In genomic region chr20:50646483-50646996, GRCh38 we compare ENCODE assay signal across 11 cellular contexts. TPM values are rescaled to one million over a fixed set of nuclear protein-coding genes. Genes with fewer than 3 reads are reported as not detected.
A peak's percentile ranks its signal among the peaks of the same experiment; 100 is the strongest.
DNase-seq lines count a peak whose midpoint lies in the region; ATAC-seq and TF ChIP-seq lines count a peak whose summit lies in the region.
"Had no signal": no experiment of that assay in that cellular context is flagged by ENCODE, and none has a peak within 500 bp of the region (broad histone marks: within the 10 kb centered on the region; RNA-seq: fewer than 3 reads in every experiment).

No MANE protein-coding gene starts in this region.

- H3K36me3 Mint-ChIP-seq in effector memory CD8-positive, alpha-beta T cell (ENCODE audit: insufficient read depth), result no peaks in the 10 kb centered on the region

- H3K27me3 Mint-ChIP-seq in effector memory CD8-positive, alpha-beta T cell, result peaks cover 14 to 49% of the 10 kb centered on the region in 2 donors

- no peak overlapping the region for H4K91ac ChIP-seq in neuronal stem cell (ENCODE audit: low read depth, low read length, poor library complexity)

- H3K4me1 ChIP-seq in adrenal gland (replicated peaks in 1 of 2) (peaks cover 10% of the 10 kb centered on the region in 2 donors), heart right ventricle (peaks cover 0 to 35% (median 19%) of the 10 kb centered on the region in 9 donors), stomach smooth muscle (ENCODE audit: control insufficient read depth, insufficient read depth, low read length) (peaks cover 15% of the 10 kb centered on the region), neuronal stem cell (ENCODE audit: control insufficient read depth in 2 of 2, insufficient read depth in 1 of 2, low read depth in 1 of 2, low read length in 2 of 2) (peaks cover 9 to 14% of the 10 kb centered on the region in 2 donors)

- H2AK5ac ChIP-seq in neuronal stem cell (ENCODE audit: low read depth, low read length), result no peak overlapping the region

- H2BK15ac ChIP-seq in neuronal stem cell (ENCODE audit: low read length), result no peak overlapping the region

- peak overlapping the region in 3 of 5 donors; percentile 55 to 88 (median 65) for H3K27ac ChIP-seq in adrenal gland
- H3K27ac ChIP-seq in heart right ventricle, result peak overlapping the region in 9 of 10 donors; percentile 8 to 77 (median 66)
- peak overlapping the region; percentile 79 for H3K27ac ChIP-seq in stomach smooth muscle (ENCODE audit: low read length)
- no peak overlapping the region for H3K27ac ChIP-seq in neuronal stem cell (replicated peaks; ENCODE audit: low read length)

- H3K9me3 ChIP-seq in adrenal gland (replicated peaks in 1 of 3), result no peaks in the 10 kb centered on the region
- peaks cover 0 to 10% (median 0%) of the 10 kb centered on the region in 11 donors for H3K9me3 ChIP-seq in heart right ventricle
- H3K9me3 ChIP-seq in stomach smooth muscle (ENCODE audit: control insufficient read depth in 2 of 2, low read length in 2 of 2), result no peaks in the 10 kb centered on the region
- H3K9me3 ChIP-seq in neuronal stem cell (replicated peaks in 1 of 2; ENCODE audit: control insufficient read depth in 2 of 2, insufficient read depth in 1 of 2, low read depth in 1 of 2, low read length in 2 of 2), result peaks cover 4 to 7% of the 10 kb centered on the region in 2 donors
- H3K9me3 ChIP-seq: upper lobe of left lung had no signal

- no peak overlapping the region for H2BK120ac ChIP-seq in neuronal stem cell (ENCODE audit: low read depth, low read length)

- 43 to 84% (median 77%) methylated on average over 1 of the region's 1 CpG for WGBS in adrenal gland, 4 donors
- 50 to 61% methylated on average over 1 of the region's 1 CpG for WGBS in heart right ventricle, 2 donors
- WGBS in neuronal stem cell (ENCODE audit: extremely low coverage in 2 of 2, insufficient read length in 2 of 2, insufficient replicate concordance in 1 of 2), 2 donors, result no CpG with 5 or more reads among the region's 1 CpG

- no peak overlapping the region for H2AFZ ChIP-seq in neuronal stem cell (ENCODE audit: low read length)

- ATAC-seq in heart right ventricle, result peak in 4 of 8 donors; percentile 27 to 58 (median 32)
- ATAC-seq in effector memory CD8-positive, alpha-beta T cell (replicated peaks), result no peak
- ATAC-seq: activated CD4-positive, CD25-positive, alpha-beta regulatory T cell treated with anti-CD3 and anti-CD28 coated beads, Interleukin-2, amount 50 U/mL, for 24 hours; GM12878 had no signal

- no peak overlapping the region for H4K8ac ChIP-seq in neuronal stem cell (ENCODE audit: low read depth, low read length)

- DNase-seq in adrenal gland (no peak), heart right ventricle (no peak), GOT3 (lab: John Stamatoyannopoulos, UW) (no peak), neuronal stem cell (ENCODE audit: low spot score) (no peak), medulla oblongata (ENCODE audit: extremely low spot score) (no peak)
- no peak for DNase-seq in effector memory CD8-positive, alpha-beta T cell
- DNase-seq: upper lobe of left lung had no signal

- no peak for TF ChIP-seq POLR2A in adrenal gland (IDR thresholded peaks at IDR 0.05)

- intact Hi-C loops in adrenal gland (cut with DNase I) (no loop called here), heart right ventricle (cut with DNase I) (no loop called here)

- no peaks in the 10 kb centered on the region for H3K36me3 ChIP-seq in adrenal gland (replicated peaks in 1 of 2)
- no peaks in the 10 kb centered on the region for H3K36me3 ChIP-seq in heart right ventricle
- no peaks in the 10 kb centered on the region for H3K36me3 ChIP-seq in stomach smooth muscle (ENCODE audit: control insufficient read depth in 2 of 2, insufficient read depth in 2 of 2, low read length in 2 of 2)
- no peaks in the 10 kb centered on the region for H3K36me3 ChIP-seq in neuronal stem cell (replicated peaks in 1 of 2; ENCODE audit: control insufficient read depth in 2 of 2, insufficient read depth in 2 of 2, low read length in 2 of 2)
- H3K36me3 ChIP-seq: upper lobe of left lung had no signal

- no peak overlapping the region for H3K4me2 ChIP-seq in neuronal stem cell (ENCODE audit: insufficient read depth, low read length, poor library complexity, severe bottlenecking)

- no peak overlapping the region for H3K4ac ChIP-seq in neuronal stem cell (ENCODE audit: low read length)

- H3K27me3 ChIP-seq in adrenal gland, result no peaks in the 10 kb centered on the region
- no peaks in the 10 kb centered on the region for H3K27me3 ChIP-seq in heart right ventricle
- H3K27me3 ChIP-seq in stomach smooth muscle (ENCODE audit: control insufficient read depth in 1 of 2, insufficient read depth in 2 of 2, low read length in 2 of 2), result no peaks in the 10 kb centered on the region
- no peaks in the 10 kb centered on the region for H3K27me3 ChIP-seq in neuronal stem cell (ENCODE audit: control insufficient read depth in 3 of 3, insufficient read depth in 3 of 3, low read depth in 1 of 3, low read length in 3 of 3)
- H3K27me3 ChIP-seq: upper lobe of left lung had no signal

- H3K4me3 ChIP-seq in adrenal gland, result no peak overlapping the region
- no peak overlapping the region for H3K4me3 ChIP-seq in heart right ventricle
- H3K4me3 ChIP-seq in stomach smooth muscle (ENCODE audit: low read length in 2 of 2), result no peak overlapping the region
- H3K4me3 ChIP-seq in neuronal stem cell (ENCODE audit: low read length in 2 of 2), result no peak overlapping the region
- H3K4me3 ChIP-seq: GM12878, upper lobe of left lung had no signal

- TF ChIP-seq CTCF in GM12874 (IDR thresholded peaks at IDR 0.05; ENCODE audit: insufficient read depth, low read depth, low read length) (peak; percentile 14; the same call in 1 of the 2 replicates), adrenal gland (IDR thresholded peaks at IDR 0.05) (peak in 1 of 6 experiments; percentile 31), heart right ventricle (IDR thresholded peaks at IDR 0.05) (peak in 2 of 9 donors; percentile 15 to 24)

- no peaks in the 10 kb centered on the region for H3K9me3 Mint-ChIP-seq in effector memory CD8-positive, alpha-beta T cell

- H3K23ac ChIP-seq in neuronal stem cell (ENCODE audit: low read depth, low read length, poor library complexity), result no peak overlapping the region

- H3K9ac ChIP-seq in stomach smooth muscle (ENCODE audit: low read length in 2 of 2) (no peak overlapping the region), neuronal stem cell (ENCODE audit: low read depth, low read length, poor library complexity) (no peak overlapping the region)

- no peak overlapping the region for H3K18ac ChIP-seq in neuronal stem cell (ENCODE audit: low read length)

- no peaks in the 10 kb centered on the region for H3K79me1 ChIP-seq in neuronal stem cell (ENCODE audit: low read depth, low read length)

- no peak overlapping the region for H2BK12ac ChIP-seq in neuronal stem cell (ENCODE audit: low read length)

- no peak overlapping the region for H3K14ac ChIP-seq in neuronal stem cell (ENCODE audit: low read length)

- no peak overlapping the region for H3K27ac Mint-ChIP-seq in effector memory CD8-positive, alpha-beta T cell

- H3K4me3 Mint-ChIP-seq in effector memory CD8-positive, alpha-beta T cell, result no peak overlapping the region

- no peaks in the 10 kb centered on the region for H3K4me1 Mint-ChIP-seq in effector memory CD8-positive, alpha-beta T cell (ENCODE audit: low read depth in 2 of 2)

- H2BK5ac ChIP-seq in neuronal stem cell (ENCODE audit: low read length), result no peak overlapping the region

RNA-seq across cellular contexts. Expression of gene RIPOR3, which starts 44.8 kb away (rescaled TPM):
- total RNA-seq in adrenal gland (10 to 100 TPM; 10.6 to 69.9 (median 23.7) TPM), heart right ventricle (10 to 100 TPM in 1 of 10 donors, 1 to 10 TPM in 9; 1.6 to 21.8 (median 2.7) TPM)
- polyA plus RNA-seq in adrenal gland (100 to 1,000 TPM in 1 of 3 donors, 10 to 100 TPM in 1, 1 to 10 TPM in 1; 3.4 to 135 (median 37.7) TPM), heart right ventricle (10 to 100 TPM in 1 of 2 donors, 1 to 10 TPM in 1; 6.3 to 50.2 TPM)
- polyA plus RNA-seq in neuronal stem cell (2013, experiment 1 of 2), result 2.5 TPM
- polyA plus RNA-seq in neuronal stem cell (2013, experiment 2 of 2), result 2.3 TPM
- total RNA-seq: GM12878 had no signal
